ENCODE assay signal across 8 cellular contexts in the genomic region with DNA sequence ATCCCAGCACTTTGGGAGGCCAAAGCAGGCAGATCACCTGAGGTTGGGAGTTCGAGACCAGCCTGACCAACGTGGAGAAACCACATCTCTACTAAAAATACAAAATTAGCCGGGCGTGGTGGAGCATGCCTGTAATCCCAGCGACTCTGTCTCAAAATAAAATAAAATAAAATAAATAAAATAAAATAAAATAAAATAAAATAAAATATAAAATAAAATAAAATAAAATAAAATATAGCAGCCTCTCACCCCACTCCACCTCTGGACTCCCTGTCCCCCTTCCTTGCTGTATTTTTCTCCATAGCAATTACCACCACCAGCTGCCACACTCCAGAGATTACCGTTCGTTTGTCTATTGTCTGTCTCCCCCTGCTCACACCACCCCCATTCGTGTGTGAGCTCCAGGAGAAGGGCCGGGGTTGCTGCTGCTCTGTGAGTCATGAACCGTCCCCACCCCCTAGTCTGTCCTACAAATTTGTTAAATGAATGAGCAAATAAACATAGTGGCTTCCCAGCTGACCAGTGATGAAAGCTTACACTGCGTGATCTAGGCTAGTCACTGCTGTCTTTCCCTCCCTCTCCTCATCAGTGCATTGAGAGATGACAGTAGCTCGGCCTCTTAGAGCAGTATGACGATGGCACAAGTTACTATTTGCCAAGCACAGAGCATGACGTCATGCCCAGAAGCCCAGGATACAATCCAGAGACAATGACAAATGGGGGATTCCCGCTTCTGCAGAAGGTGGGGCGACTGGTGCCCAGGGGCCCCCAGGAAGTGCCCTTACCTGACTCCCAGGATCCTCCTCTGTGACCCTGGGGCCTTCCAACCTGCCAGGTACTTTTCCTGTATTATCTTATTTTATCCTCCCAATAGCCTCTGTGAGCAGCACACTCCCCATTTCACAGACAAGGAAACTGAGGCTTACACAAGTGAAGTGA.
DNase-seq lines count a peak whose midpoint lies in the region; ATAC-seq and TF ChIP-seq lines count a peak whose summit lies in the region.

No MANE protein-coding gene starts in this region.

- no peak overlapping the region for H3K4me3 Mint-ChIP-seq in memory B cell

- no peaks in the 10 kb centered on the region for H3K36me3 Mint-ChIP-seq in memory B cell

- no peaks in the 10 kb centered on the region for H3K27me3 Mint-ChIP-seq in memory B cell

- peaks cover 30% of the 10 kb centered on the region for H3K4me1 Mint-ChIP-seq in memory B cell

- ATAC-seq in memory B cell (ENCODE audit: low read depth) = no peak
- no peak for ATAC-seq in HG02610 (IDR thresholded peaks at IDR 0.05; ENCODE audit: unreplicated experiment)

- H3K27ac Mint-ChIP-seq in memory B cell = peak overlapping the region; percentile 42

- DNase-seq in DMS53 treated with DMSO at 0.1 percent for 48 hours (lab: John Stamatoyannopoulos, UW; ENCODE audit: unreplicated experiment) (peak; percentile 82), NCI-H146 (lab: John Stamatoyannopoulos, UW) (peak; percentile 93), amniotic stem cell (lab: John Stamatoyannopoulos, UW) (peak; percentile 94), memory B cell (ENCODE audit: low spot score in 2 of 2) (no peak), DMS114 treated with DMSO at 0.1 percent for 48 hours (lab: John Stamatoyannopoulos, UW; ENCODE audit: unreplicated experiment) (no peak), GM10266 (ENCODE audit: extremely low spot score) (no peak)
- DNase-seq in stimulated activated naive CD4-positive, alpha-beta T cell (lab: John Stamatoyannopoulos, UW) = no peak

- no peak for TF ChIP-seq CTCF in GM10266 (IDR thresholded peaks at IDR 0.05; ENCODE audit: control insufficient read depth, insufficient read depth, low read depth, missing control alignments)

- H3K9me3 Mint-ChIP-seq in memory B cell = no peaks in the 10 kb centered on the region

Comparison
In these comparisons a context has a peak if more than half of its experiments do, and no peak if none do; other contexts are left out.
1. DNase-seq: peak in DMS53 treated with DMSO at 0.1 percent for 48 hours (single experiment), NCI-H146 (single experiment) and amniotic stem cell (single experiment); none in memory B cell (0 of 2), DMS114 treated with DMSO at 0.1 percent for 48 hours (single experiment), stimulated activated naive CD4-positive, alpha-beta T cell (0 of 6) and GM10266 (single experiment).